Comparison of ENCODE assay signal across 30 cellular contexts in the genomic region with DNA sequence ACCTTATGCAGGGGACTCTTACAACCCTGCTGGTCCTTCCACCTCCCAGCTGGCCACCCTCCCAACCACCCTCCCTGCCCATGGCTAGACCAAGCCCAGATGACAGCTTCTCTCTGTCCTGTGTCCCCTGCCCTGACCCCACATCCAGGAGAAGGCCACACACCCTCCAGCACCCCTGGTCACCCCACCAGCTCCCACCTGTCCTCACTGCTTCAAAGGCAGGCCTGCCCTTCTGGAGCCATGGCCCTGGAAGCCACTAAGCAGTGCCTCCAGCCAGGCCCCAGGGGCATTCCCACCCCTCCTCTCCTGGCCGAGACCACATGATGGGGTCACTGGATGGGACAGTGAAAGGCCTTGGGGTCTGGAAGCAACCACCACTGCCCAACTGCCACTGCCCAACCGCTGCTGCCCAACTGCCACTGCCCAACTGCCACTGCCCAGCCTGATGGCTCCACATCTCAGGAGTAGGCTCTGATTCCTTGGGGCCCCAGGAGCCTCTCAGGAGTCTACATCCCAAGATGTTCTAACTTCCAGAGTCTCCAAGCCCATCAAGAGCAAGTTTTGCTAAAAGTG. TPM values are rescaled to one million over a fixed set of nuclear protein-coding genes. Genes with fewer than 3 reads are reported as not detected.
"Had no signal": no experiment of that assay in that cellular context is flagged by ENCODE, and none has a peak within 500 bp of the region (broad histone marks: within the 10 kb centered on the region; RNA-seq: fewer than 3 reads in every experiment).

No MANE protein-coding gene starts in this region.

- H3K27me3 ChIP-seq: adrenal gland, ascending aorta, colonic mucosa, gastrocnemius medialis had no signal

- H3K36me3 Mint-ChIP-seq: activated CD4-positive, alpha-beta memory T cell treated with anti-CD3 and anti-CD28 coated beads for 36 hours; activated naive CD4-positive, alpha-beta T cell treated with anti-CD3 and anti-CD28 coated beads, Interleukin-2, amount 50 U/mL, for 24 hours; activated naive CD8-positive, alpha-beta T cell treated with anti-CD3 and anti-CD28 coated beads for 36 hours; brain had no signal

- H3K9me3 ChIP-seq: adrenal gland, ascending aorta, colonic mucosa, gastrocnemius medialis, heart left ventricle had no signal

- H3K36me3 ChIP-seq: adrenal gland, ascending aorta, colonic mucosa, gastrocnemius medialis, heart left ventricle had no signal

- H3K4me1 ChIP-seq: adrenal gland, ascending aorta, colonic mucosa, foreskin keratinocyte, gastrocnemius medialis, heart left ventricle had no signal

- DNase-seq: activated CD4-positive, alpha-beta memory T cell treated with anti-CD3 and anti-CD28 coated beads for 36 hours; activated CD4-positive, alpha-beta T cell treated with anti-CD3 and anti-CD28 coated beads for 36 hours; activated CD4-positive, alpha-beta T cell treated with anti-CD3 and anti-CD28 coated beads, Interleukin-2, amount 10 ng/mL, durations not matched to agents 24 days and 14 days; activated CD4-positive, CD25-positive, alpha-beta regulatory T cell; activated CD4-positive, CD25-positive, alpha-beta regulatory T cell treated with anti-CD3 and anti-CD28 coated beads, Interleukin-2, amount 50 U/mL, for 72 hours; activated CD8-positive, alpha-beta T cell treated with anti-CD3 and anti-CD28 coated beads, Interleukin-2, amount 10 ng/mL, durations not matched to agents 7 days and 5 days; activated effector memory CD4-positive, alpha-beta T cell treated with Interleukin-2 at 50 U/mL for 16 hours; activated gamma-delta T cell treated with Interleukin-2 at 50 U/mL for 16 hours; activated naive CD4-positive, alpha-beta T cell treated with Interleukin-2 at 50 U/mL for 16 hours; activated naive CD8-positive, alpha-beta T cell treated with anti-CD3 and anti-CD28 coated beads for 36 hours; activated naive CD8-positive, alpha-beta T cell treated with anti-CD3 and anti-CD28 coated beads, Interleukin-2, amount 50 U/mL, for 24 hours; activated T-cell treated with anti-CD3 and anti-CD28 coated beads, Interleukin-2, amount 50 U/mL, for 4 hours; adrenal gland; amygdala; caudate nucleus; colonic mucosa; effector CD8-positive, alpha-beta T cell; foreskin keratinocyte; gastrocnemius medialis; glutamatergic neuron; heart left ventricle; T-helper 2 cell had no signal

- H3K4me3 ChIP-seq: adrenal gland, ascending aorta, colonic mucosa, gastrocnemius medialis, heart left ventricle had no signal

- H3K9me3 Mint-ChIP-seq: activated CD4-positive, alpha-beta memory T cell treated with anti-CD3 and anti-CD28 coated beads for 36 hours; activated CD4-positive, alpha-beta T cell treated with anti-CD3 and anti-CD28 coated beads, Interleukin-2, amount 10 ng/mL, durations not matched to agents 24 days and 14 days; activated naive CD4-positive, alpha-beta T cell treated with anti-CD3 and anti-CD28 coated beads, Interleukin-2, amount 50 U/mL, for 24 hours; activated naive CD8-positive, alpha-beta T cell treated with anti-CD3 and anti-CD28 coated beads for 36 hours; activated naive CD8-positive, alpha-beta T cell treated with anti-CD3 and anti-CD28 coated beads, Interleukin-2, amount 50 U/mL, for 24 hours; activated T-cell treated with anti-CD3 and anti-CD28 coated beads, Interleukin-2, amount 50 U/mL, for 4 hours; activated T-helper 17 cell treated with anti-CD3 and anti-CD28 coated beads, Interleukin-2, amount 50 U/mL, for 72 hours; brain had no signal

- H3K27ac ChIP-seq: adrenal gland, ascending aorta, colonic mucosa, foreskin keratinocyte, gastrocnemius medialis, heart left ventricle had no signal

- H3K4me1 Mint-ChIP-seq: activated CD4-positive, alpha-beta T cell treated with anti-CD3 and anti-CD28 coated beads for 36 hours; activated CD4-positive, alpha-beta T cell treated with anti-CD3 and anti-CD28 coated beads, Interleukin-2, amount 10 ng/mL, durations not matched to agents 24 days and 14 days; activated naive CD4-positive, alpha-beta T cell treated with anti-CD3 and anti-CD28 coated beads, Interleukin-2, amount 50 U/mL, for 24 hours; activated naive CD8-positive, alpha-beta T cell treated with anti-CD3 and anti-CD28 coated beads, Interleukin-2, amount 50 U/mL, for 24 hours; activated T-helper 17 cell treated with anti-CD3 and anti-CD28 coated beads, Interleukin-2, amount 50 U/mL, for 72 hours; brain had no signal

- ATAC-seq: activated CD4-positive, alpha-beta T cell treated with anti-CD3 and anti-CD28 coated beads for 36 hours; activated CD8-positive, alpha-beta T cell treated with anti-CD3 and anti-CD28 coated beads, Interleukin-2, amount 10 ng/mL, durations not matched to agents 7 days and 5 days; activated naive CD8-positive, alpha-beta T cell treated with anti-CD3 and anti-CD28 coated beads, Interleukin-2, amount 50 U/mL, for 24 hours; activated T-cell treated with anti-CD3 and anti-CD28 coated beads, Interleukin-2, amount 50 U/mL, for 4 hours; activated T-helper 17 cell treated with anti-CD3 and anti-CD28 coated beads, Interleukin-2, amount 50 U/mL, for 72 hours; esophagus mucosa; foreskin keratinocyte; gastrocnemius medialis; heart left ventricle had no signal

- H3K4me3 Mint-ChIP-seq: activated CD4-positive, alpha-beta memory T cell treated with anti-CD3 and anti-CD28 coated beads for 36 hours; activated CD4-positive, alpha-beta T cell treated with anti-CD3 and anti-CD28 coated beads for 36 hours; activated CD4-positive, alpha-beta T cell treated with anti-CD3 and anti-CD28 coated beads, Interleukin-2, amount 10 ng/mL, durations not matched to agents 24 days and 14 days; activated CD8-positive, alpha-beta T cell treated with anti-CD3 and anti-CD28 coated beads, Interleukin-2, amount 10 ng/mL, durations not matched to agents 7 days and 5 days; activated naive CD4-positive, alpha-beta T cell treated with anti-CD3 and anti-CD28 coated beads, Interleukin-2, amount 50 U/mL, for 24 hours; activated naive CD8-positive, alpha-beta T cell treated with anti-CD3 and anti-CD28 coated beads for 36 hours; activated naive CD8-positive, alpha-beta T cell treated with anti-CD3 and anti-CD28 coated beads, Interleukin-2, amount 50 U/mL, for 24 hours; activated T-cell treated with anti-CD3 and anti-CD28 coated beads, Interleukin-2, amount 50 U/mL, for 4 hours; activated T-helper 17 cell treated with anti-CD3 and anti-CD28 coated beads, Interleukin-2, amount 50 U/mL, for 72 hours; brain had no signal

- H3K27ac Mint-ChIP-seq: activated CD4-positive, alpha-beta memory T cell treated with anti-CD3 and anti-CD28 coated beads for 36 hours; activated CD4-positive, alpha-beta T cell treated with anti-CD3 and anti-CD28 coated beads for 36 hours; activated CD4-positive, alpha-beta T cell treated with anti-CD3 and anti-CD28 coated beads, Interleukin-2, amount 10 ng/mL, durations not matched to agents 24 days and 14 days; activated CD8-positive, alpha-beta T cell treated with anti-CD3 and anti-CD28 coated beads, Interleukin-2, amount 10 ng/mL, durations not matched to agents 7 days and 5 days; activated naive CD4-positive, alpha-beta T cell treated with anti-CD3 and anti-CD28 coated beads, Interleukin-2, amount 50 U/mL, for 24 hours; activated naive CD8-positive, alpha-beta T cell treated with anti-CD3 and anti-CD28 coated beads for 36 hours; activated T-helper 17 cell treated with anti-CD3 and anti-CD28 coated beads, Interleukin-2, amount 50 U/mL, for 72 hours; brain had no signal

RNA-seq across cellular contexts. Expression of a gene that starts 30.5 kb away (rescaled TPM):
- total RNA-seq: activated CD8-positive, alpha-beta T cell treated with anti-CD3 and anti-CD28 coated beads, Interleukin-2, amount 10 ng/mL, durations not matched to agents 7 days and 5 days; ascending aorta; foreskin keratinocyte had no signal
- polyA plus RNA-seq: foreskin keratinocyte had no signal

RNA-seq across cellular contexts. Expression of a gene that starts 41.3 kb away (rescaled TPM):
- total RNA-seq: activated CD4-positive, alpha-beta memory T cell treated with anti-CD3 and anti-CD28 coated beads for 36 hours; activated CD4-positive, alpha-beta T cell treated with anti-CD3 and anti-CD28 coated beads for 36 hours; activated CD4-positive, alpha-beta T cell treated with anti-CD3 and anti-CD28 coated beads, Interleukin-2, amount 10 ng/mL, durations not matched to agents 24 days and 14 days; activated CD8-positive, alpha-beta T cell treated with anti-CD3 and anti-CD28 coated beads, Interleukin-2, amount 10 ng/mL, durations not matched to agents 7 days and 5 days; activated naive CD8-positive, alpha-beta T cell treated with anti-CD3 and anti-CD28 coated beads for 36 hours; activated T-cell treated with anti-CD3 and anti-CD28 coated beads, Interleukin-2, amount 50 U/mL, for 4 hours; activated T-helper 17 cell treated with anti-CD3 and anti-CD28 coated beads, Interleukin-2, amount 50 U/mL, for 72 hours; adrenal gland; ascending aorta; dermis microvascular lymphatic vessel endothelial cell; epithelial cell of proximal tubule; esophagus mucosa; foreskin keratinocyte; gastrocnemius medialis; heart left ventricle; T-helper 1 cell treated with Interleukin-12 subunit alpha and Interleukin-12 subunit beta and Interleukin-4 antibody, amounts not matched to agents 30 ng/mL and 1 ng/mL, for 36 hours had no signal
- polyA plus RNA-seq: adrenal gland, foreskin keratinocyte, heart left ventricle had no signal

RNA-seq across cellular contexts. Expression of a gene that starts 55.8 kb away (rescaled TPM):
- total RNA-seq: activated CD4-positive, alpha-beta memory T cell treated with anti-CD3 and anti-CD28 coated beads for 36 hours; activated CD4-positive, alpha-beta T cell treated with anti-CD3 and anti-CD28 coated beads for 36 hours; activated CD4-positive, alpha-beta T cell treated with anti-CD3 and anti-CD28 coated beads, Interleukin-2, amount 10 ng/mL, durations not matched to agents 24 days and 14 days; activated CD8-positive, alpha-beta T cell treated with anti-CD3 and anti-CD28 coated beads, Interleukin-2, amount 10 ng/mL, durations not matched to agents 7 days and 5 days; activated naive CD8-positive, alpha-beta T cell treated with anti-CD3 and anti-CD28 coated beads for 36 hours; activated T-cell treated with anti-CD3 and anti-CD28 coated beads, Interleukin-2, amount 50 U/mL, for 4 hours; activated T-helper 17 cell treated with anti-CD3 and anti-CD28 coated beads, Interleukin-2, amount 50 U/mL, for 72 hours; adrenal gland; ascending aorta; colonic mucosa; dermis microvascular lymphatic vessel endothelial cell; epithelial cell of proximal tubule; esophagus mucosa; foreskin keratinocyte; gastrocnemius medialis; heart left ventricle; T-helper 1 cell treated with Interleukin-12 subunit alpha and Interleukin-12 subunit beta and Interleukin-4 antibody, amounts not matched to agents 30 ng/mL and 1 ng/mL, for 36 hours had no signal
- polyA plus RNA-seq: adrenal gland, foreskin keratinocyte, heart left ventricle had no signal
